9 cellular contexts compared by ENCODE assay signal in genomic region chr14:44970907-44971306, GRCh38.
"Had no signal": no experiment of that assay in that cellular context is flagged by ENCODE, and none has a peak within 500 bp of the region (broad histone marks: within the 10 kb centered on the region; RNA-seq: fewer than 3 reads in every experiment).

No MANE protein-coding gene starts in this region.

- DNase-seq: activated CD4-positive, alpha-beta T cell treated with anti-CD3 and anti-CD28 coated beads for 1 hour; activated CD4-positive, alpha-beta T cell treated with anti-CD3 and anti-CD28 coated beads, Interleukin-2, amount 50 U/mL, for 48 hours; activated T-cell treated with anti-CD3 and anti-CD28 coated beads, Interleukin-2, amount 50 U/mL, for 48 hours; aorta; foreskin melanocyte; head of caudate nucleus; naive thymus-derived CD4-positive, alpha-beta T cell had no signal

- H2AFZ ChIP-seq: parathyroid adenoma had no signal

- H3K27ac ChIP-seq: cardiac muscle cell, parathyroid adenoma had no signal

- H3K27me3 ChIP-seq: cardiac muscle cell had no signal

- ATAC-seq: naive thymus-derived CD4-positive, alpha-beta T cell had no signal

- H3K36me3 ChIP-seq: cardiac muscle cell had no signal

- H3K4me3 ChIP-seq: cardiac muscle cell had no signal

- H3K9ac ChIP-seq: parathyroid adenoma had no signal
